Comparison of ENCODE assay signal across 20 cellular contexts in genomic region chrX:124938715-124939114, GRCh38. TPM values are rescaled to one million over a fixed set of nuclear protein-coding genes. Genes with fewer than 3 reads are reported as not detected.
DNase-seq lines count a peak whose midpoint lies in the region; ATAC-seq, FAIRE-seq and TF ChIP-seq lines count a peak whose summit lies in the region.
"Had no signal": no experiment of that assay in that cellular context is flagged by ENCODE, and none has a peak within 500 bp of the region (broad histone marks: within the 10 kb centered on the region; RNA-seq: fewer than 3 reads in every experiment).

No MANE protein-coding gene starts in this region.

- intact Hi-C loops in HepG2 (cut with micrococcal nuclease; ENCODE audit: unreplicated experiment) (no loop called here), testis (cut with DNase I; ENCODE audit: low total_unique reads) (no loop called here)

- no peak for TF ChIP-seq RAD21 in liver (IDR thresholded peaks at IDR 0.05)
- no peak for TF ChIP-seq RAD21 in HepG2 (CRISPR knock-in tag; IDR thresholded peaks at IDR 0.05)

- H3K9me3 Mint-ChIP-seq in T-cell, result no peaks in the 10 kb centered on the region
- H3K9me3 Mint-ChIP-seq: CD8-positive, alpha-beta T cell; GM23338 had no signal

- no peak overlapping the region for H3K4me2 ChIP-seq in HepG2 (ENCODE audit: low read depth, low read length)
- H3K4me2 ChIP-seq: BLaER1 treated with 17β-estradiol and CSF1 and Interleukin-3, amounts not matched to agents 10 nM and 100 nM; GM23338 had no signal

- TF ChIP-seq CTCF in liver (IDR thresholded peaks at IDR 0.05; ENCODE audit: low read depth, low read length, missing input control), result no peak
- TF ChIP-seq CTCF in HepG2 (CRISPR knock-in tag; IDR thresholded peaks at IDR 0.05), result no peak
- no peak for TF ChIP-seq CTCF in testis (IDR thresholded peaks at IDR 0.05)

- TF ChIP-seq POLR2A in HepG2 (IDR thresholded peaks at IDR 0.05; ENCODE audit: insufficient read depth in 1 of 2, low read depth in 2 of 2, low read length in 2 of 2), result no peak
- TF ChIP-seq POLR2A in testis (IDR thresholded peaks at IDR 0.05), result no peak

- no peak overlapping the region for H3K9ac ChIP-seq in liver (ENCODE audit: low read depth in 1 of 2, low read length in 2 of 2)
- H3K9ac ChIP-seq in HepG2 (ENCODE audit: insufficient read depth, low read depth, low read length), result no peak overlapping the region
- H3K9ac ChIP-seq: BLaER1 treated with 17β-estradiol and CSF1 and Interleukin-3, amounts not matched to agents 10 nM and 100 nM had no signal

- H3K27me3 ChIP-seq in liver (ENCODE audit: control insufficient read depth in 4 of 4, insufficient read depth in 4 of 4, low read length in 3 of 4) (no peaks in the 10 kb centered on the region), HepG2 (ENCODE audit: control insufficient read depth in 1 of 2, insufficient read depth in 2 of 2, low read length in 2 of 2) (no peaks in the 10 kb centered on the region), testis (no peaks in the 10 kb centered on the region)

- H3K36me3 Mint-ChIP-seq in T-cell, result no peaks in the 10 kb centered on the region
- H3K36me3 Mint-ChIP-seq: CD8-positive, alpha-beta T cell had no signal

- H3K27ac ChIP-seq in liver (ENCODE audit: low read depth in 1 of 2, low read length in 2 of 2), result no peak overlapping the region
- H3K27ac ChIP-seq in HepG2 (ENCODE audit: extremely low read length, insufficient read depth, low read length), result no peak overlapping the region
- H3K27ac ChIP-seq in testis, result no peak overlapping the region
- H3K27ac ChIP-seq: BLaER1 treated with 17β-estradiol and CSF1 and Interleukin-3, amounts not matched to agents 10 nM and 100 nM had no signal

- H3K4me3 Mint-ChIP-seq in T-cell, result no peak overlapping the region
- H3K4me3 Mint-ChIP-seq: B cell; CD8-positive, alpha-beta T cell; GM23338 had no signal

- no peaks in the 10 kb centered on the region for H3K4me1 Mint-ChIP-seq in T-cell
- H3K4me1 Mint-ChIP-seq: B cell had no signal

- no peak for TF ChIP-seq EP300 in HepG2 (IDR thresholded peaks at IDR 0.05; ENCODE audit: low read depth in 2 of 2, low read length in 2 of 2)
- TF ChIP-seq EP300 in HepG2 (CRISPR knock-in tag; IDR thresholded peaks at IDR 0.05; ENCODE audit: borderline replicate concordance), result no peak

- no peaks in the 10 kb centered on the region for H3K79me2 ChIP-seq in HepG2 (ENCODE audit: insufficient read depth, low read length)

- H3K27me3 Mint-ChIP-seq in T-cell, result peaks cover 7 to 14% of the 10 kb centered on the region in 2 donors
- H3K27me3 Mint-ChIP-seq: B cell had no signal

- H4K20me1 ChIP-seq in HepG2 (ENCODE audit: insufficient read depth, low read length), result no peaks in the 10 kb centered on the region
- H4K20me1 ChIP-seq: BLaER1 treated with 17β-estradiol and CSF1 and Interleukin-3, amounts not matched to agents 10 nM and 100 nM had no signal

- no peak overlapping the region for H3K27ac Mint-ChIP-seq in T-cell
- H3K27ac Mint-ChIP-seq: B cell; CD8-positive, alpha-beta T cell; GM23338 had no signal

- in situ Hi-C loops in HepG2 (cut with HindIII; ENCODE audit: extremely low pct_ligation_motif_present, low pct_unique_long_range_greater_than_20kb), result no loop called here

- H3K4me1 ChIP-seq in liver (ENCODE audit: control insufficient read depth in 4 of 4, insufficient read depth in 4 of 4, low read length in 3 of 4) (peaks cover 0 to 8% (median 4%) of the 10 kb centered on the region in 4 donors), HepG2 (ENCODE audit: insufficient read depth, low read length) (no peaks in the 10 kb centered on the region), testis (no peaks in the 10 kb centered on the region)
- H3K4me1 ChIP-seq: BLaER1 treated with 17β-estradiol and CSF1 and Interleukin-3, amounts not matched to agents 10 nM and 100 nM had no signal

- CTCF ChIA-PET in HepG2 (lab: Yijun Ruan, JAX; ENCODE audit: low intra/inter-chr PET ratio, low total read pairs), result no interaction called here
- CTCF ChIA-PET in T-cell (lab: Charles Lee), result no interaction called here

- DNase-seq in NCI-H1092 treated with DMSO at 0.1 percent for 48 hours (lab: John Stamatoyannopoulos, UW), result peak; percentile 22
- no peak for DNase-seq in NCI-H1092 (lab: John Stamatoyannopoulos, UW)
- no peak for DNase-seq in HepG2 (ENCODE audit: low spot score)
- peak; percentile 71 for DNase-seq in cerebellar cortex (ENCODE audit: low spot score)
- no peak for DNase-seq in activated CD4-positive, alpha-beta T cell treated with anti-CD3 and anti-CD28 coated beads, Interleukin-2, amount 50 U/mL, for 48 hours
- DNase-seq in testis, result no peak
- DNase-seq in T-cell, result no peak
- DNase-seq: 8988T; Calu3; CD8-positive, alpha-beta T cell; DMS 273 treated with DMSO at 0.1 percent for 48 hours; DMS79; GF-D8; HCEC 1CT; IMR-90 had no signal

- H3K4me3 ChIP-seq in liver (ENCODE audit: low read depth in 1 of 3, low read length in 3 of 3) (no peak overlapping the region), HepG2 (replicated peaks in 1 of 3; ENCODE audit: insufficient read depth in 1 of 3, low read depth in 2 of 3, low read length in 3 of 3) (no peak overlapping the region), testis (no peak overlapping the region)
- H3K4me3 ChIP-seq: BLaER1 treated with 17β-estradiol and CSF1 and Interleukin-3, amounts not matched to agents 10 nM and 100 nM; GM23338 had no signal

- 37% methylated on average over 2 of the region's 2 CpGs for WGBS in liver
- 0% methylated on average over 1 of the region's 2 CpGs for WGBS in HepG2 (ENCODE audit: low lambda C conversion rate)
- WGBS in testis, 2 donors, result 91 to 94% methylated on average over 2 of the region's 2 CpGs

- H3K9me3 ChIP-seq in liver (ENCODE audit: control insufficient read depth in 4 of 4, low read length in 3 of 4) (no peaks in the 10 kb centered on the region), HepG2 (ENCODE audit: low read length) (no peaks in the 10 kb centered on the region), testis (no peaks in the 10 kb centered on the region)

- no peak for ATAC-seq in HepG2
- ATAC-seq in T-cell (replicated peaks in 1 of 4), result no peak
- ATAC-seq: CD8-positive, alpha-beta T cell; GM23338 had no signal

- no peak for FAIRE-seq in HepG2 (lab: Jason Lieb, UNC)
- FAIRE-seq: H54 had no signal

- H2AFZ ChIP-seq in HepG2 (ENCODE audit: low read length), result no peak overlapping the region
- H2AFZ ChIP-seq: GM23338 had no signal

- BruUV-seq in HepG2 (replicated peaks; lab: Mats Ljungman, UMichigan), result no TSS peak

- H3K36me3 ChIP-seq in liver (ENCODE audit: control insufficient read depth in 4 of 4, insufficient read depth in 3 of 4, low read depth in 1 of 4, low read length in 3 of 4) (no peaks in the 10 kb centered on the region), HepG2 (replicated peaks in 1 of 2; ENCODE audit: control insufficient read depth in 1 of 2, insufficient read depth in 2 of 2, low read length in 2 of 2) (no peaks in the 10 kb centered on the region), testis (ENCODE audit: low read depth, missing control alignments) (no peaks in the 10 kb centered on the region)
- H3K36me3 ChIP-seq: BLaER1 treated with 17β-estradiol and CSF1 and Interleukin-3, amounts not matched to agents 10 nM and 100 nM had no signal

- POLR2A ChIA-PET in HepG2 (lab: Yijun Ruan, JAX), result no interaction called here
- POLR2A ChIA-PET in T-cell (lab: Charles Lee), result no interaction called here

TF ChIP-seq in liver, 16 proteins besides CTCF, POLR2A, EP300 and RAD21:
- TF ChIP-seq HNF4G (IDR thresholded peaks at IDR 0.05) (no peak), JUND (IDR thresholded peaks at IDR 0.05) (peak in 1 of 2 donors; percentile 29), HNF4A (conservative IDR thresholded peaks at IDR 0.05) (peak; percentile 63 to 69)

TF ChIP-seq in HepG2, 621 proteins besides CTCF, POLR2A, EP300 and RAD21 (continues in another document):
- TF ChIP-seq HBP1 (CRISPR knock-in tag; IDR thresholded peaks at IDR 0.05; ENCODE audit: low read depth) (no peak), ZBTB7B (CRISPR knock-in tag; IDR thresholded peaks at IDR 0.05) (no peak)

RNA-seq across cellular contexts. Expression of gene TENM1, which starts 24.9 kb away (rescaled TPM):
- total RNA-seq in liver (1 to 10 TPM; 5.7 to 9.2 TPM), HepG2 (2016; rRNA removed; fragmentation: Illumina TruSeq; extraction: Trizol) (under 0.01 TPM in 1 of 2 replicates, not detected in the other), testis (1 to 10 TPM; 1.9 to 2.0 TPM), T-cell (1 to 10 TPM; 1.5 to 5.1 (median 2.6) TPM)
- polyA plus RNA-seq in liver (1 to 10 TPM in 1 of 2 donors, under 1 TPM in 1; 0.67 to 2.8 TPM), HepG2 (2011; rRNA removed) (0.03 and 0.08 TPM in 2 replicates), testis (ENCODE audit: insufficient read depth, low read depth, low replicate concordance) (0.55 TPM)
- not detected in 2 replicates for total RNA-seq in HepG2 (2016; cell fraction: cytosol; rRNA removed; fragmentation: Illumina TruSeq; extraction: Trizol; ENCODE audit: low read depth)
- total RNA-seq in HepG2 (2016; cell fraction: insoluble cytoplasmic fraction; rRNA removed; fragmentation: Illumina TruSeq; extraction: Trizol), result under 0.01 TPM in 1 of 2 replicates, not detected in the other
- total RNA-seq in HepG2 (2016; cell fraction: membrane; rRNA removed; fragmentation: Illumina TruSeq; extraction: Trizol), result not detected in 2 replicates
- 0.03 and 0.06 TPM in 2 replicates for total RNA-seq in HepG2 (2016; cell fraction: nucleus; rRNA removed; fragmentation: Illumina TruSeq; extraction: Trizol)
- under 0.01 and 0.01 TPM in 2 replicates for polyA plus RNA-seq in HepG2 (2011; cell fraction: cytosol; rRNA removed)
- 0.11 and 0.12 TPM in 2 replicates for polyA plus RNA-seq in HepG2 (2011; cell fraction: nucleus; rRNA removed)
- polyA plus RNA-seq in HepG2 (2012), result 0.03 and 0.04 TPM in 2 replicates
- polyA plus RNA-seq in HepG2 (2016; cell fraction: cytosol; fragmentation: Illumina TruSeq; extraction: Trizol; ENCODE audit: low read depth), result not detected in 2 replicates
- polyA plus RNA-seq in HepG2 (2016; cell fraction: insoluble cytoplasmic fraction; fragmentation: Illumina TruSeq; extraction: Trizol; ENCODE audit: low read depth), result not detected in 2 replicates
- polyA plus RNA-seq in HepG2 (2016; cell fraction: membrane; fragmentation: Illumina TruSeq; extraction: Trizol; ENCODE audit: low read depth), result not detected in 2 replicates
- polyA plus RNA-seq in HepG2 (2016; cell fraction: nucleus; fragmentation: Illumina TruSeq; extraction: Trizol; ENCODE audit: insufficient read depth, low read depth), result 0.03 and 0.09 TPM in 2 replicates
- polyA minus RNA-seq in HepG2 (2011; rRNA and poly(A)+ RNA removed; ENCODE audit: low replicate concordance), result 0.02 and 0.14 TPM in 2 replicates
- polyA minus RNA-seq in HepG2 (2011; cell fraction: cytosol; rRNA and poly(A)+ RNA removed), result not detected in 2 replicates
- 0.12 and 0.13 TPM in 2 replicates for polyA minus RNA-seq in HepG2 (2011; cell fraction: nucleus; rRNA and poly(A)+ RNA removed)
- total RNA-seq: B cell, Calu3 had no signal

Comparison
In these comparisons a context has a peak if more than half of its experiments do, and no peak if none do; other contexts are left out.
1. DNase-seq: peak in NCI-H1092 treated with DMSO at 0.1 percent for 48 hours (single experiment) and cerebellar cortex (single experiment); none in NCI-H1092 (single experiment), HepG2 (single experiment), activated CD4-positive, alpha-beta T cell treated with anti-CD3 and anti-CD28 coated beads, Interleukin-2, amount 50 U/mL, for 48 hours (0 of 2), testis (single experiment) and T-cell (0 of 34).